ENCODE assay signal across 1 cellular context in genomic region chrX:95056901-95057300, GRCh38.
TF ChIP-seq lines count a peak whose summit lies in the region.

No MANE protein-coding gene starts in this region.

TF ChIP-seq in GM12878, 131 proteins besides CTCF, POLR2A, EP300 and RAD21 (continued from another document):
- no peak for TF ChIP-seq BCLAF1 (IDR thresholded peaks at IDR 0.05)
- no peak for TF ChIP-seq RAD51 (IDR thresholded peaks at IDR 0.05)
- no peak for TF ChIP-seq SPI1 (IDR thresholded peaks at IDR 0.05; ENCODE audit: borderline replicate concordance, insufficient read depth, low read depth, low read length)
- TF ChIP-seq ZBED1 (IDR thresholded peaks at IDR 0.05; ENCODE audit: borderline replicate concordance): no peak
- no peak for TF ChIP-seq NFYA (IDR thresholded peaks at IDR 0.05; ENCODE audit: borderline replicate concordance, low read depth, low read length)
- TF ChIP-seq RELB (IDR thresholded peaks at IDR 0.05; ENCODE audit: low read depth): no peak
- no peak for TF ChIP-seq TARDBP (IDR thresholded peaks at IDR 0.05; ENCODE audit: borderline replicate concordance)
- TF ChIP-seq EZH2 (IDR thresholded peaks at IDR 0.05; ENCODE audit: borderline replicate concordance, control insufficient read depth, low read depth, low read length): no peak
- no peak for TF ChIP-seq CBX3 (IDR thresholded peaks at IDR 0.05; ENCODE audit: borderline replicate concordance, low read depth)
TF ChIP-seq in GM12878: peak in this region for 0.
